ENCODE assay signal across 9 cellular contexts in genomic region chr6:44043036-44043478, GRCh38.
DNase-seq lines count a peak whose midpoint lies in the region; ATAC-seq and TF ChIP-seq lines count a peak whose summit lies in the region.
"Had no signal": no experiment of that assay in that cellular context is flagged by ENCODE, and none has a peak within 500 bp of the region (broad histone marks: within the 10 kb centered on the region; RNA-seq: fewer than 3 reads in every experiment).

No MANE protein-coding gene starts in this region.

- H3K27me3 Mint-ChIP-seq in naive thymus-derived CD8-positive, alpha-beta T cell: peaks cover 0 to 7% (median 6%) of the 10 kb centered on the region in 5 donors

- no peaks in the 10 kb centered on the region for H3K79me2 ChIP-seq in HCT116 (ENCODE audit: insufficient read depth, low read length)

- no peaks in the 10 kb centered on the region for H3K9me3 ChIP-seq in HCT116 (ENCODE audit: control insufficient read depth in 1 of 2, insufficient read depth in 1 of 2, low read depth in 1 of 2, low read length in 2 of 2)
- H3K9me3 ChIP-seq in RWPE2 (ENCODE audit: severe bottlenecking): no peaks in the 10 kb centered on the region
- no peaks in the 10 kb centered on the region for H3K9me3 ChIP-seq in skeletal muscle satellite cell (replicated peaks; ENCODE audit: low read length)

- TSS peak; percentile 45 for BruUV-seq in HCT116 (replicated peaks; lab: Mats Ljungman, UMichigan)

- H3K9ac ChIP-seq in HCT116 (ENCODE audit: low read length): peak overlapping the region; percentile 51
- peak overlapping the region; percentile 58 for H3K9ac ChIP-seq in skeletal muscle satellite cell (ENCODE audit: low read depth, low read length)
- H3K9ac ChIP-seq: KMS-11 had no signal

- no peaks in the 10 kb centered on the region for H3K9me2 ChIP-seq in HCT116 (ENCODE audit: insufficient read depth)

- TF ChIP-seq POLR2A in HCT116 (IDR thresholded peaks at IDR 0.05; ENCODE audit: borderline replicate concordance, extremely low read depth, insufficient read depth, insufficient read length): peak; percentile 16

- RAD21 ChIA-PET in HCT116 (lab: Charles Lee; ENCODE audit: low non-redundant PET in 1 of 2, low total read pairs in 2 of 2, uncharacterized antibody in 2 of 2, unreplicated experiment in 2 of 2): interaction anchor here in 1 of 2 experiments (0.6 kb wide), 1 partner anchor 41 kb away, joined by 5 read pairs; no protein-coding TSS in a partner anchor

- DNase-seq in HCT116 (ENCODE audit: low read depth, low spot score) (no peak), RWPE2 (ENCODE audit: low spot score) (no peak), fibroblast of the aortic adventitia (ENCODE audit: low read depth) (peak; percentile 55), T-helper 1 cell (no peak)
- no peak for DNase-seq in naive thymus-derived CD8-positive, alpha-beta T cell
- DNase-seq: activated T-cell treated with anti-CD3 and anti-CD28 coated beads for 4 hours had no signal

- H3K4me3 Mint-ChIP-seq in naive thymus-derived CD8-positive, alpha-beta T cell: no peak overlapping the region

- H3K36me3 Mint-ChIP-seq in naive thymus-derived CD8-positive, alpha-beta T cell: no peaks in the 10 kb centered on the region

- peaks cover 47 to 81% of the 10 kb centered on the region in 2 experiments for H3K4me1 ChIP-seq in HCT116 (ENCODE audit: control insufficient read depth in 1 of 2, insufficient read depth in 2 of 2, low read length in 2 of 2)
- H3K4me1 ChIP-seq in RWPE2 (ENCODE audit: insufficient read depth, poor library complexity, severe bottlenecking): peaks cover 43% of the 10 kb centered on the region
- peaks cover 44% of the 10 kb centered on the region for H3K4me1 ChIP-seq in skeletal muscle satellite cell (ENCODE audit: control insufficient read depth, insufficient read depth, low read length)

- H3K36me3 ChIP-seq in HCT116 (ENCODE audit: control insufficient read depth in 1 of 2, insufficient read depth in 2 of 2, low read length in 2 of 2): no peaks in the 10 kb centered on the region
- H3K36me3 ChIP-seq in RWPE2 (ENCODE audit: low read depth): no peaks in the 10 kb centered on the region
- H3K36me3 ChIP-seq in skeletal muscle satellite cell (ENCODE audit: insufficient read depth, low read length): no peaks in the 10 kb centered on the region

- intact Hi-C loops in HCT116 (cut with micrococcal nuclease): loop anchor here (5.0 kb wide), 1 partner anchor 41 kb away; no protein-coding TSS in a partner anchor

- H2AFZ ChIP-seq in HCT116 (ENCODE audit: low read depth, low read length, poor library complexity, severe bottlenecking): no peak overlapping the region

- CTCF ChIA-PET in HCT116 (lab: Charles Lee): interaction anchor here (1.0 to 1.5 kb wide), 3 partner anchors 12 to 20 kb away, joined by 3 to 9 read pairs (median 4); no protein-coding TSS in a partner anchor

- no peaks in the 10 kb centered on the region for H3K4me1 Mint-ChIP-seq in naive thymus-derived CD8-positive, alpha-beta T cell

- no peaks in the 10 kb centered on the region for H3K9me3 Mint-ChIP-seq in naive thymus-derived CD8-positive, alpha-beta T cell

- peak overlapping the region; percentile 95 for H3K27ac ChIP-seq in HCT116 (ENCODE audit: low read depth, low read length)
- peak overlapping the region; percentile 99 for H3K27ac ChIP-seq in RWPE2 (ENCODE audit: poor library complexity, severe bottlenecking)
- H3K27ac ChIP-seq: KMS-11 had no signal

- H3K4me2 ChIP-seq in HCT116 (ENCODE audit: low read length) (peak overlapping the region; percentile 77), skeletal muscle satellite cell (ENCODE audit: low read length) (peak overlapping the region; percentile 70)
- H3K4me2 ChIP-seq: KMS-11 had no signal

- no peaks in the 10 kb centered on the region for H3K27me3 ChIP-seq in HCT116 (ENCODE audit: insufficient read depth, low read length)
- H3K27me3 ChIP-seq in RWPE2 (ENCODE audit: insufficient read depth, poor library complexity, severe bottlenecking): no peaks in the 10 kb centered on the region
- H3K27me3 ChIP-seq in skeletal muscle satellite cell (ENCODE audit: control insufficient read depth, insufficient read depth, low read length): no peaks in the 10 kb centered on the region

- peak overlapping the region in 1 of 2 experiments; percentile 26; a peak in 2 of 4 replicates for H3K4me3 ChIP-seq in HCT116 (replicated peaks in 1 of 2; ENCODE audit: low read depth in 1 of 2, low read length in 2 of 2)
- no peak overlapping the region for H3K4me3 ChIP-seq in RWPE2 (ENCODE audit: severe bottlenecking)
- H3K4me3 ChIP-seq in fibroblast of the aortic adventitia (ENCODE audit: low read depth, low read length): no peak overlapping the region
- H3K4me3 ChIP-seq in skeletal muscle satellite cell (ENCODE audit: low read length): peak overlapping the region; percentile 7

- TF ChIP-seq RAD21 in HCT116 (IDR thresholded peaks at IDR 0.05; ENCODE audit: low read depth): no peak

- ATAC-seq in HCT116: peak; percentile 47
- peak; percentile 58 for ATAC-seq in RWPE2 (ENCODE audit: low read depth)
- no peak for ATAC-seq in naive thymus-derived CD8-positive, alpha-beta T cell
- no peak for ATAC-seq in HG02970 (IDR thresholded peaks at IDR 0.05; ENCODE audit: low FRiP score, unreplicated experiment)

- TF ChIP-seq CTCF in HCT116 (IDR thresholded peaks at IDR 0.05 in 2 of 3, conservative IDR thresholded peaks at IDR 0.05 in 1 of 3; ENCODE audit: borderline replicate concordance in 1 of 3, insufficient read depth in 1 of 3, low read depth in 2 of 3, low read length in 2 of 3) (no peak), RWPE2 (IDR thresholded peaks at IDR 0.05; ENCODE audit: poor library complexity, severe bottlenecking) (no peak), fibroblast of the aortic adventitia (IDR thresholded peaks at IDR 0.05; ENCODE audit: insufficient read depth, low read length) (no peak)

- H3K27ac Mint-ChIP-seq in naive thymus-derived CD8-positive, alpha-beta T cell: no peak overlapping the region

- no peaks in the 10 kb centered on the region for H4K20me1 ChIP-seq in HCT116 (ENCODE audit: insufficient read depth)

- POLR2A ChIA-PET in HCT116 (lab: Charles Lee): interaction anchor here (0.8 to 1.5 kb wide), 7 partner anchors 10 to 43 kb away, joined by 3 to 10 read pairs (median 4); no protein-coding TSS in a partner anchor
- POLR2A ChIA-PET in naive thymus-derived CD8-positive, alpha-beta T cell (lab: Charles Lee): no interaction called here

TF ChIP-seq in HCT116, 20 proteins besides CTCF, POLR2A, EP300 and RAD21:
- TF ChIP-seq POLR2AphosphoS5 (IDR thresholded peaks at IDR 0.05; ENCODE audit: low read depth, low read length): peak; percentile 27; the same call in 1 of the 2 replicates
- TF ChIP-seq SRF (IDR thresholded peaks at IDR 0.05; ENCODE audit: low read depth): no peak

Comparison
In these comparisons a context has a peak if more than half of its experiments do, and no peak if none do; other contexts are left out.
1. ATAC-seq: peak in HCT116 (single experiment) and RWPE2 (single experiment); none in naive thymus-derived CD8-positive, alpha-beta T cell (0 of 2) and HG02970 (single experiment).